ENCODE assay signal across 8 cellular contexts in the genomic region with DNA sequence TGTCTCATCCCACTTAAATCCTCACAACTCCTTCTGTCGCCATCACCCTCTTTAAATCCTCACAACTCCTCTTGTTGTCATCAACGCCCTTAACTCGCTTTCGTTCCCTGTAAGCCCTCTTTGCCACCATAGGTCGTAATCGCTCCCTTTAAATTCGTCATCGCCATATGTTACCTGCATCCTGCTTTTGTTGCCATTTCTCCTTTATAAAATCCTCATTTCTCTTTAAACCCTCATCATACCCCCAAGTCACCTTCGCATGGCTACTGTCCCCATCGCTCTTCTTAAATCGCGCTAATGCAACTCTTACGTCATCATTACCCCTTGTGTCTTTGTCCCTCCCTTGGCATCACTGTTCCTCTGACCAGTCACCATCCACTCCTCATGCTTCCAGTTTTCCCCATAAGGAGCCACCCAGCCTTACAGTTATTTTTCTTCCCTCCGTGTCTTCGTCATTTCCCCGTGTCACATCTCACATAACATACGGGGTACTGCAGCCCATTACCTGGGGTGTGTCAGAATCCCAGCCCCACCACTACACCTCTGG. TPM values are rescaled to one million over a fixed set of nuclear protein-coding genes. Genes with fewer than 3 reads are reported as not detected.
DNase-seq lines count a peak whose midpoint lies in the region; ATAC-seq, FAIRE-seq and TF ChIP-seq lines count a peak whose summit lies in the region.

No MANE protein-coding gene starts in this region.

- TF ChIP-seq CTCF in A673 (conservative IDR thresholded peaks at IDR 0.05; ENCODE audit: low read depth, low read length) (no peak), keratinocyte (optimal IDR thresholded peaks at IDR 0.05 in 1 of 3, IDR thresholded peaks at IDR 0.05 in 1 of 3, conservative IDR thresholded peaks at IDR 0.05 in 1 of 3; ENCODE audit: extremely low read depth in 1 of 3, insufficient read depth in 2 of 3, low read length in 3 of 3) (no peak), stomach (IDR thresholded peaks at IDR 0.05) (no peak)

- no peak for TF ChIP-seq POLR2A in stomach (IDR thresholded peaks at IDR 0.05)

- POLR2A ChIA-PET in A673 (lab: Charles Lee; ENCODE audit: low non-redundant PET): no interaction called here

- DNase-seq in A673 (ENCODE audit: low spot score): peak; percentile 49
- DNase-seq in G401 (ENCODE audit: low spot score): peak; percentile 82
- peak; percentile 59 for DNase-seq in NCI-H510A treated with DMSO at 0.1 percent for 48 hours (lab: John Stamatoyannopoulos, UW)
- peak; percentile 62 for DNase-seq in astrocyte of the hippocampus (ENCODE audit: low read depth, low spot score)
- DNase-seq in keratinocyte (ENCODE audit: low read depth, low spot score): no peak
- DNase-seq in stomach: no peak
- DNase-seq in NCI-H1436 (lab: John Stamatoyannopoulos, UW): no peak

- no peak for ATAC-seq in GM21576 (IDR thresholded peaks at IDR 0.05; ENCODE audit: unreplicated experiment)

- dilution Hi-C loops in keratinocyte (cut with MboI; ENCODE audit: extremely low pct_ligation_motif_present, low sequenced_read_pairs): no loop called here

- peaks cover 33% of the 10 kb centered on the region for H3K79me2 ChIP-seq in keratinocyte (ENCODE audit: control insufficient read depth, insufficient read depth, low read length)

- in situ Hi-C loops in G401 (cut with HindIII; ENCODE audit: low sequenced_read_pairs): no loop called here

- H3K36me3 ChIP-seq in A673 (ENCODE audit: insufficient read depth, low read length, poor library complexity, severe bottlenecking) (no peaks in the 10 kb centered on the region), keratinocyte (ENCODE audit: control insufficient read depth in 2 of 2, extremely low read depth in 1 of 2, insufficient read depth in 2 of 2, low read length in 2 of 2) (peaks cover 0 to 4% of the 10 kb centered on the region in 2 experiments), stomach (peaks cover 0 to 10% (median 0%) of the 10 kb centered on the region in 4 donors)

- FAIRE-seq in keratinocyte (lab: Jason Lieb, UNC): no peak

- H3K9me3 ChIP-seq in A673 (ENCODE audit: low read depth, low read length, poor library complexity, severe bottlenecking) (no peaks in the 10 kb centered on the region), keratinocyte (ENCODE audit: control insufficient read depth, low read depth, low read length) (no peaks in the 10 kb centered on the region), stomach (no peaks in the 10 kb centered on the region)

- no peaks in the 10 kb centered on the region for H3K27me3 ChIP-seq in A673 (replicated peaks; ENCODE audit: insufficient read depth, low read depth, low read length, poor library complexity)
- H3K27me3 ChIP-seq in keratinocyte (ENCODE audit: control insufficient read depth, extremely low read depth, insufficient read depth, low read length): no peaks in the 10 kb centered on the region
- no peaks in the 10 kb centered on the region for H3K27me3 ChIP-seq in stomach

- no peak for TF ChIP-seq EP300 in stomach (IDR thresholded peaks at IDR 0.05)

- peak overlapping the region; percentile 89 for H3K4me2 ChIP-seq in keratinocyte (ENCODE audit: control insufficient read depth, extremely low read depth, insufficient read depth, low read depth, low read length)

- intact Hi-C loops in A673 (cut with micrococcal nuclease; ENCODE audit: unreplicated experiment): no loop called here
- intact Hi-C loops in stomach (cut with DNase I; ENCODE audit: low total_unique reads): no loop called here

- WGBS in stomach, 5 donors: 12 to 16% (median 14%) methylated on average over 17 of the region's 17 CpGs

- H3K9me1 ChIP-seq in keratinocyte (ENCODE audit: control insufficient read depth, extremely low read depth, insufficient read depth, low read length): no peaks in the 10 kb centered on the region

- H3K4me1 ChIP-seq in A673 (ENCODE audit: insufficient read depth, low read length, poor library complexity, severe bottlenecking) (peaks cover 10% of the 10 kb centered on the region), keratinocyte (ENCODE audit: control insufficient read depth, extremely low read depth, insufficient read depth, low read length) (peaks cover 9% of the 10 kb centered on the region), stomach (peaks cover 14 to 40% (median 29%) of the 10 kb centered on the region in 4 donors)

- CTCF ChIA-PET in A673 (lab: Charles Lee): interaction anchor here (0.7 to 1.4 kb wide), 2 partner anchors 44 to 505 kb away, joined by 15 read pairs; no protein-coding TSS in a partner anchor

- H3K27ac ChIP-seq in A673 (ENCODE audit: low read depth, low read length, poor library complexity, severe bottlenecking): peak overlapping the region; percentile 66
- peak overlapping the region; percentile 82 for H3K27ac ChIP-seq in keratinocyte (ENCODE audit: control insufficient read depth, insufficient read depth, low read length)
- peak overlapping the region in 4 of 5 donors; percentile 76 to 87 (median 83) for H3K27ac ChIP-seq in stomach

- H2AFZ ChIP-seq in keratinocyte (ENCODE audit: control insufficient read depth, low read length): peak overlapping the region; percentile 86

- H3K4me3 ChIP-seq in A673 (ENCODE audit: low read depth, low read length, poor library complexity, severe bottlenecking): peak overlapping the region; percentile 86
- peak overlapping the region; percentile 70 to 87 (median 78) for H3K4me3 ChIP-seq in keratinocyte (ENCODE audit: control insufficient read depth in 2 of 3, extremely low read depth in 1 of 3, insufficient read depth in 2 of 3, low read depth in 1 of 3, low read length in 3 of 3)
- H3K4me3 ChIP-seq in stomach: peak overlapping the region; percentile 64 to 86 (median 70)

- BruUV-seq in A673 (replicated peaks; lab: Mats Ljungman, UMichigan): TSS peak; percentile 80

- H3K9ac ChIP-seq in keratinocyte (ENCODE audit: control insufficient read depth, extremely low read depth, insufficient read depth, low read length): peak overlapping the region; percentile 78

- no peaks in the 10 kb centered on the region for H4K20me1 ChIP-seq in keratinocyte (ENCODE audit: control insufficient read depth, extremely low read depth, insufficient read depth, low read length)

RNA-seq across cellular contexts. Expression of a gene that starts 0.5 kb away (rescaled TPM):
- total RNA-seq in A673 (2021) (310 and 334 TPM in 2 replicates), stomach (100 to 1,000 TPM in 4 of 5 donors, 10 to 100 TPM in 1; 95.6 to 273 (median 257) TPM)
- 232 and 245 TPM in 2 replicates for total RNA-seq in G401 (2014; rRNA removed; shearing (Covaris generic))
- polyA plus RNA-seq in keratinocyte (102 to 179 TPM (median 137 TPM) in 3 replicates), stomach (10 to 100 TPM; 58.8 to 85.2 (median 74.9) TPM)
- 47.0 TPM for polyA plus RNA-seq in keratinocyte (2011; ENCODE audit: low read depth)
- polyA plus RNA-seq in keratinocyte (2011; cell fraction: cytosol; rRNA removed): 87.3 and 199 TPM in 2 replicates
- 164 and 247 TPM in 2 replicates for polyA plus RNA-seq in keratinocyte (2011; cell fraction: nucleus; rRNA removed)
- 167 and 189 TPM in 2 replicates for polyA plus RNA-seq in keratinocyte (2012; ENCODE audit: low replicate concordance)
- 87.8 to 220 TPM (median 127 TPM) in 3 replicates for polyA minus RNA-seq in keratinocyte
- 371 TPM for polyA minus RNA-seq in keratinocyte (2011; cell fraction: cytosol; rRNA and poly(A)+ RNA removed)
- polyA minus RNA-seq in keratinocyte (2011; cell fraction: nucleus; rRNA and poly(A)+ RNA removed): 163 and 220 TPM in 2 replicates

RNA-seq across cellular contexts. Expression of a gene that starts 0.8 kb away (rescaled TPM):
- 26.5 and 30.8 TPM in 2 replicates for total RNA-seq in A673 (2021)
- total RNA-seq in G401 (2014; rRNA removed; shearing (Covaris generic)): 7.7 and 22.5 TPM in 2 replicates
- polyA plus RNA-seq in keratinocyte: 13.3 to 16.0 TPM (median 15.4 TPM) in 3 replicates
- 6.7 TPM for polyA plus RNA-seq in keratinocyte (2011; ENCODE audit: low read depth)
- 10.2 and 16.9 TPM in 2 replicates for polyA plus RNA-seq in keratinocyte (2011; cell fraction: cytosol; rRNA removed)
- polyA plus RNA-seq in keratinocyte (2011; cell fraction: nucleus; rRNA removed): 12.7 and 17.7 TPM in 2 replicates
- 4.5 and 13.5 TPM in 2 replicates for polyA plus RNA-seq in keratinocyte (2012; ENCODE audit: low replicate concordance)
- 29.7 to 50.2 TPM (median 32.6 TPM) in 3 replicates for polyA minus RNA-seq in keratinocyte
- 21.5 TPM for polyA minus RNA-seq in keratinocyte (2011; cell fraction: cytosol; rRNA and poly(A)+ RNA removed)
- 9.4 and 13.0 TPM in 2 replicates for polyA minus RNA-seq in keratinocyte (2011; cell fraction: nucleus; rRNA and poly(A)+ RNA removed)
- total RNA-seq in stomach: 10 to 100 TPM in 1 of 5 donors, 1 to 10 TPM in 3, under 1 TPM in 1; 0.58 to 59.7 (median 4.5) TPM
- polyA plus RNA-seq in stomach: 10 to 100 TPM in 2 of 3 donors, 1 to 10 TPM in 1; 9.6 to 14.8 (median 14.4) TPM

RNA-seq across cellular contexts. Expression of a gene that starts 40.9 kb away (rescaled TPM):
- total RNA-seq in A673 (2021): 0.15 TPM in 1 of 2 replicates, not detected in the other
- not detected in 2 replicates for total RNA-seq in G401 (2014; rRNA removed; shearing (Covaris generic))
- polyA plus RNA-seq in keratinocyte: 0.03 to 0.06 TPM in 2 of 3 replicates, not detected in the other
- polyA plus RNA-seq in keratinocyte (2011; ENCODE audit: low read depth): not detected
- 0.04 and 0.06 TPM in 2 replicates for polyA plus RNA-seq in keratinocyte (2011; cell fraction: cytosol; rRNA removed)
- polyA plus RNA-seq in keratinocyte (2011; cell fraction: nucleus; rRNA removed): not detected in 2 replicates
- 0.05 and 0.08 TPM in 2 replicates for polyA plus RNA-seq in keratinocyte (2012; ENCODE audit: low replicate concordance)
- 0.07 TPM in 1 of 3 replicates, not detected in the others for polyA minus RNA-seq in keratinocyte
- polyA minus RNA-seq in keratinocyte (2011; cell fraction: cytosol; rRNA and poly(A)+ RNA removed): not detected
- not detected in 2 replicates for polyA minus RNA-seq in keratinocyte (2011; cell fraction: nucleus; rRNA and poly(A)+ RNA removed)
- total RNA-seq in stomach: not detected
- polyA plus RNA-seq in stomach: under 1 TPM; 0.05 to 0.46 (median 0.12) TPM

Comparison
In these comparisons a context has a peak if more than half of its experiments do, and no peak if none do; other contexts are left out.
1. DNase-seq: peak in A673 (single experiment), G401 (single experiment), NCI-H510A treated with DMSO at 0.1 percent for 48 hours (single experiment) and astrocyte of the hippocampus (single experiment); none in keratinocyte (single experiment), stomach (single experiment) and NCI-H1436 (single experiment).
2. Peak in every context shown above with its lines, with median percentiles within 50 percentile points of each other: H3K27ac ChIP-seq and H3K4me3 ChIP-seq.